Comparison of ENCODE assay signal across 16 cellular contexts in the genomic region with DNA sequence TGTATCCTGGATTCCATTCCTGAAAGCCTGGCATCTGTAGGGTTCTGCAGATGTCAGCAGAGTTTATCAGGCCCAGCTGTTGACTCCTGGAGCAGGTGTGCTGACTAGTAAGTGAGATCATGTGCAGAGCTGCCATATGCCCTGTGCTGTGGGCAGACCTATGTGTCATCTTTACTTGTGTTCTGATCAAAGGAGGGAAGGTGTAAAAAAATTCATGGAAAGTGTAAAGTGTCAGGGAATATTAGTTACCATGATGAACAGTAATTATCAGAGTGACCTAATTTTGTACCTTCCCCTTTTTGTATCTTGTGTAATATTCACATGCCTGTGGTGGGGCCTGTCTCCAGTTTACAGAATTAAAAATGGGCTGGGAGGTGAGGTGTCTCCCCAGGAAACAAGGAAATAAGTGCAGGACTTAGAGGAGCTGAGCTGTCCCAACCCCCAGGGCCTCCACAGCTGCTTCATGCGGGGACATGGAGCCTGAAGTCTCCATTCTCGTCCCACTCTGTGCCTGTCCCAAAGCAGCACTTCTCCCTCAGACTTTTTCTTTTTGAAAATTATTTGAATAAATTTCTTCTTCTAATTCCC.
"Had no signal": no experiment of that assay in that cellular context is flagged by ENCODE, and none has a peak within 500 bp of the region (broad histone marks: within the 10 kb centered on the region; RNA-seq: fewer than 3 reads in every experiment).

No MANE protein-coding gene starts in this region.

- H3K27ac Mint-ChIP-seq: activated CD8-positive, alpha-beta memory T cell treated with anti-CD3 and anti-CD28 coated beads, Interleukin-2, amount 10 ng/mL, durations not matched to agents 7 days and 5 days; activated naive CD8-positive, alpha-beta T cell; endodermal cell; neural progenitor cell; stimulated activated naive CD8-positive, alpha-beta T cell treated with anti-CD3 and anti-CD28 coated beads, Interleukin-15, Interleukin-2, amounts not matched to agents 100 ng/mL and 50 ng/mL, for 24 hours had no signal

- H3K27me3 Mint-ChIP-seq: activated CD8-positive, alpha-beta memory T cell treated with anti-CD3 and anti-CD28 coated beads, Interleukin-2, amount 10 ng/mL, durations not matched to agents 7 days and 5 days; activated naive CD8-positive, alpha-beta T cell; stimulated activated naive CD8-positive, alpha-beta T cell treated with anti-CD3 and anti-CD28 coated beads, Interleukin-15, Interleukin-2, amounts not matched to agents 100 ng/mL and 50 ng/mL, for 24 hours had no signal

- ATAC-seq: activated CD8-positive, alpha-beta memory T cell treated with anti-CD3 and anti-CD28 coated beads, Interleukin-2, amount 10 ng/mL, durations not matched to agents 7 days and 5 days; pancreas; upper lobe of right lung had no signal

- H3K27ac ChIP-seq: brain microvascular endothelial cell, esophagus muscularis mucosa, neural progenitor cell, pancreas, upper lobe of right lung had no signal

- H3K27me3 ChIP-seq: brain microvascular endothelial cell, esophagus muscularis mucosa, neural progenitor cell, pancreas, upper lobe of right lung had no signal

- H3K4me1 ChIP-seq: esophagus muscularis mucosa, neural progenitor cell, pancreas, upper lobe of right lung had no signal

- DNase-seq: activated CD4-positive, CD25-positive, alpha-beta regulatory T cell; activated CD8-positive, alpha-beta memory T cell treated with anti-CD3 and anti-CD28 coated beads, Interleukin-2, amount 10 ng/mL, durations not matched to agents 7 days and 5 days; activated gamma-delta T cell; activated T-cell treated with anti-CD3 and anti-CD28 coated beads, Interleukin-2, amount 50 U/mL, for 48 hours; brain microvascular endothelial cell; endodermal cell; pancreas; retina; stimulated activated CD4-positive, alpha-beta T cell treated with anti-CD3 and anti-CD28 coated beads, Interleukin-15, amount 100 ng/mL, for 24 hours; stimulated activated CD4-positive, alpha-beta T cell treated with anti-CD3 and anti-CD28 coated beads, Interleukin-4, amount 100 ng/mL, for 24 hours; T-helper 2 cell; upper lobe of right lung had no signal

- H3K36me3 Mint-ChIP-seq: neural progenitor cell had no signal

- H3K36me3 ChIP-seq: brain microvascular endothelial cell, esophagus muscularis mucosa, neural progenitor cell, pancreas, upper lobe of right lung had no signal

- H3K4me2 ChIP-seq: neural progenitor cell had no signal

- H3K4me3 Mint-ChIP-seq: activated CD8-positive, alpha-beta memory T cell treated with anti-CD3 and anti-CD28 coated beads, Interleukin-2, amount 10 ng/mL, durations not matched to agents 7 days and 5 days; activated naive CD8-positive, alpha-beta T cell; endodermal cell; neural progenitor cell; stimulated activated naive CD8-positive, alpha-beta T cell treated with anti-CD3 and anti-CD28 coated beads, Interleukin-15, Interleukin-2, amounts not matched to agents 100 ng/mL and 50 ng/mL, for 24 hours had no signal

- H3K9me3 Mint-ChIP-seq: neural progenitor cell; stimulated activated naive CD8-positive, alpha-beta T cell treated with anti-CD3 and anti-CD28 coated beads, Interleukin-15, Interleukin-2, amounts not matched to agents 100 ng/mL and 50 ng/mL, for 24 hours had no signal

- H3K9ac ChIP-seq: neural progenitor cell had no signal

- H2AFZ ChIP-seq: neural progenitor cell had no signal

- H3K4me1 Mint-ChIP-seq: endodermal cell, neural progenitor cell had no signal

- H3K9me3 ChIP-seq: esophagus muscularis mucosa, pancreas, upper lobe of right lung had no signal

- H3K4me3 ChIP-seq: esophagus muscularis mucosa, neural progenitor cell, pancreas, upper lobe of right lung had no signal
